Comparison of ENCODE assay signal across 9 cellular contexts in genomic region chr7:128236924-128237586, GRCh38. TPM values are rescaled to one million over a fixed set of nuclear protein-coding genes. Genes with fewer than 3 reads are reported as not detected.
DNase-seq lines count a peak whose midpoint lies in the region; ATAC-seq, FAIRE-seq and TF ChIP-seq lines count a peak whose summit lies in the region.
"Had no signal": no experiment of that assay in that cellular context is flagged by ENCODE, and none has a peak within 500 bp of the region (broad histone marks: within the 10 kb centered on the region; RNA-seq: fewer than 3 reads in every experiment).

No MANE protein-coding gene starts in this region.

- peaks cover 24% of the 10 kb centered on the region for H3K9me3 Mint-ChIP-seq in T-helper 1 cell treated with Interleukin-12 subunit alpha and Interleukin-12 subunit beta and Interleukin-4 antibody, amounts not matched to agents 30 μg/mL and 1 μg/mL, for 36 hours
- H3K9me3 Mint-ChIP-seq in osteocyte (ENCODE audit: unreplicated experiment) = peaks cover 12% of the 10 kb centered on the region

- peak; percentile 28 for DNase-seq in stimulated activated CD4-positive, alpha-beta T cell treated with anti-CD3 and anti-CD28 coated beads, Interleukin-1b, Interleukin-23, amount 100 ng/mL, for 48 hours
- no peak for DNase-seq in stimulated activated CD4-positive, alpha-beta T cell treated with anti-CD3 and anti-CD28 coated beads, Interleukin-4, amount 100 ng/mL, for 24 hours
- DNase-seq in HPDE6-E6E7 (ENCODE audit: extremely low spot score) = peak; percentile 66
- no peak for DNase-seq in left ventricle myocardium superior
- DNase-seq in NCI-H1092 (lab: John Stamatoyannopoulos, UW) = no peak
- no peak for DNase-seq in GM12892 (ENCODE audit: insufficient read length)
- DNase-seq in osteocyte (ENCODE audit: extremely low spot score, unreplicated experiment) = no peak

- no peak for TF ChIP-seq CTCF in osteocyte (IDR thresholded peaks at IDR 0.05)

- intact Hi-C loops in left ventricle myocardium superior (cut with micrococcal nuclease) = no loop called here

- peak overlapping the region; percentile 14 for H3K27ac Mint-ChIP-seq in T-helper 1 cell treated with Interleukin-12 subunit alpha and Interleukin-12 subunit beta and Interleukin-4 antibody, amounts not matched to agents 30 μg/mL and 1 μg/mL, for 36 hours
- H3K27ac Mint-ChIP-seq in osteocyte (ENCODE audit: unreplicated experiment) = no peak overlapping the region

- peaks cover 9% of the 10 kb centered on the region for H3K4me1 Mint-ChIP-seq in T-helper 1 cell treated with Interleukin-12 subunit alpha and Interleukin-12 subunit beta and Interleukin-4 antibody, amounts not matched to agents 30 μg/mL and 1 μg/mL, for 36 hours (ENCODE audit: low read depth)
- H3K4me1 Mint-ChIP-seq in osteocyte (ENCODE audit: unreplicated experiment) = no peaks in the 10 kb centered on the region

- no peak for TF ChIP-seq POLR2A in GM12892 (IDR thresholded peaks at IDR 0.05; ENCODE audit: low read depth, low read length)

- no peak overlapping the region for H3K4me3 Mint-ChIP-seq in T-helper 1 cell treated with Interleukin-12 subunit alpha and Interleukin-12 subunit beta and Interleukin-4 antibody, amounts not matched to agents 30 μg/mL and 1 μg/mL, for 36 hours
- H3K4me3 Mint-ChIP-seq in osteocyte (ENCODE audit: unreplicated experiment) = no peak overlapping the region

- peaks cover 17% of the 10 kb centered on the region for H3K36me3 Mint-ChIP-seq in T-helper 1 cell treated with Interleukin-12 subunit alpha and Interleukin-12 subunit beta and Interleukin-4 antibody, amounts not matched to agents 30 μg/mL and 1 μg/mL, for 36 hours (ENCODE audit: low read depth)
- H3K36me3 Mint-ChIP-seq in osteocyte (ENCODE audit: unreplicated experiment) = peaks cover 2% of the 10 kb centered on the region

- peaks cover 13% of the 10 kb centered on the region for H3K27me3 Mint-ChIP-seq in T-helper 1 cell treated with Interleukin-12 subunit alpha and Interleukin-12 subunit beta and Interleukin-4 antibody, amounts not matched to agents 30 μg/mL and 1 μg/mL, for 36 hours (ENCODE audit: low read depth)
- H3K27me3 Mint-ChIP-seq in osteocyte (ENCODE audit: unreplicated experiment) = peaks cover 31% of the 10 kb centered on the region

- peak; percentile 36 for ATAC-seq in left ventricle myocardium superior

- no peak for FAIRE-seq in GM12892 (lab: Jason Lieb, UNC)

RNA-seq across cellular contexts. Expression of gene LEP, which starts 4.0 kb away (rescaled TPM):
- 0.42 TPM for total RNA-seq in left ventricle myocardium superior
- not detected for polyA plus RNA-seq in GM12892 (2012; ENCODE audit: missing spikeins)
- total RNA-seq in osteocyte = not detected in 2 replicates
- total RNA-seq: cardiac muscle cell had no signal
- polyA plus RNA-seq: cardiac muscle cell had no signal

Comparison
In these comparisons a context has a peak if more than half of its experiments do, and no peak if none do; other contexts are left out.
1. DNase-seq: peak in stimulated activated CD4-positive, alpha-beta T cell treated with anti-CD3 and anti-CD28 coated beads, Interleukin-1b, Interleukin-23, amount 100 ng/mL, for 48 hours (single experiment) and HPDE6-E6E7 (single experiment); none in stimulated activated CD4-positive, alpha-beta T cell treated with anti-CD3 and anti-CD28 coated beads, Interleukin-4, amount 100 ng/mL, for 24 hours (single experiment), left ventricle myocardium superior (single experiment), NCI-H1092 (single experiment), GM12892 (single experiment) and osteocyte (single experiment).